ENCODE assay signal across 34 cellular contexts in the genomic region with DNA sequence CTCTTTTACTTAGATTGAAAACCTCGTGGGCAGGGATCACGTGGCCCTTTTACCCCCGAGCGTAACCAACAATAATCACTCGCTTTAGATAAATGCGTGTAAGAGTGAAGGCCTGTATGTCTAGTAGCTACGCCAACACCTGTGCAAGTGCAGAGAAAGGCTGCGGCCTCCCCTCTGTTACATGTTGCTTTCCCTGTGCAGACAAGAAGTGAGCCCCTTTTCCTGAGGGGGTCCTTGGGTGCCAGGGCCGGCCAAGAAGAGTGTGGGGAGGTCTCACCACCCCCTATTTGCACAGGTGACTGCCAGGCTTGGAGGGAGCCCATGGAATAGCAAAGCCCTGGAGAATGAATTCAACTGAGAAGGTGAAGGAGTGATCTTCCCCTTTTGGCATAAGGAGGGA. TPM values are rescaled to one million over a fixed set of nuclear protein-coding genes. Genes with fewer than 3 reads are reported as not detected.
"Had no signal": no experiment of that assay in that cellular context is flagged by ENCODE, and none has a peak within 500 bp of the region (broad histone marks: within the 10 kb centered on the region; RNA-seq: fewer than 3 reads in every experiment).

No MANE protein-coding gene starts in this region.

- H3K4me1 Mint-ChIP-seq: naive thymus-derived CD4-positive, alpha-beta T cell; neural crest cell had no signal

- H3K4me1 ChIP-seq: parathyroid adenoma, prostate gland had no signal

- H3K4me3 ChIP-seq: dorsolateral prefrontal cortex, gastrocnemius medialis, hepatocyte, left lung, prostate gland, right atrium auricular region, sigmoid colon, testis, tibial artery had no signal

- H3K4me2 ChIP-seq: hepatocyte had no signal

- ATAC-seq: esophagus mucosa; gastrocnemius medialis; left cardiac atrium; left lung; naive thymus-derived CD4-positive, alpha-beta T cell; stimulated activated memory B cell treated with anti-CD40 and anti-IgM and Interleukin-4, amounts not matched to agents 10 μg/mL and 1 μg/mL and 100 μg/mL, for 72 hours; stimulated activated naive CD8-positive, alpha-beta T cell treated with anti-CD3 and anti-CD28 coated beads, Interleukin-15, Interleukin-2, amounts not matched to agents 100 U/mL and 50 U/mL, for 24 hours had no signal

- DNase-seq: effector CD4-positive, alpha-beta T cell; foreskin fibroblast; gastrocnemius medialis; head of caudate nucleus; left cardiac atrium; left lung; mesenchymal stem cell; midbrain; naive thymus-derived CD4-positive, alpha-beta T cell; sigmoid colon; stimulated activated CD4-positive, alpha-beta T cell treated with anti-CD3 and anti-CD28 coated beads, Interleukin-4, amount 100 ng/mL, for 4 hours; stimulated activated naive CD8-positive, alpha-beta T cell treated with anti-CD3 and anti-CD28 coated beads, Interleukin-15, Interleukin-2, amounts not matched to agents 100 U/mL and 50 U/mL, for 24 hours; substantia nigra; testis had no signal

- H3K9me3 ChIP-seq: gastrocnemius medialis, left lung, neutrophil, prostate gland, right atrium auricular region, sigmoid colon, testis, tibial artery had no signal

- H3K27ac ChIP-seq: dorsolateral prefrontal cortex, epithelial cell of prostate, gastrocnemius medialis, hepatocyte, left lung, neutrophil, parathyroid adenoma, prostate gland, right atrium auricular region, sigmoid colon, testis, tibial artery had no signal

- H3K27ac Mint-ChIP-seq: naive thymus-derived CD4-positive, alpha-beta T cell; stimulated activated memory B cell treated with anti-CD40 and anti-IgM and Interleukin-4, amounts not matched to agents 10 μg/mL and 1 μg/mL and 100 μg/mL, for 72 hours; type B pancreatic cell had no signal

- FAIRE-seq: colon, urothelium cell line had no signal

- H2AFZ ChIP-seq: hepatocyte, parathyroid adenoma had no signal

- H3K4me3 Mint-ChIP-seq: naive thymus-derived CD4-positive, alpha-beta T cell; neural crest cell; stimulated activated memory B cell treated with anti-CD40 and anti-IgM and Interleukin-4, amounts not matched to agents 10 μg/mL and 1 μg/mL and 100 μg/mL, for 72 hours; type B pancreatic cell had no signal

- H3K9ac ChIP-seq: parathyroid adenoma had no signal

- H3K9me3 Mint-ChIP-seq: neural crest cell; stimulated activated memory B cell treated with anti-CD40 and anti-IgM and Interleukin-4, amounts not matched to agents 10 μg/mL and 1 μg/mL and 100 μg/mL, for 72 hours; type B pancreatic cell had no signal

- H3K36me3 Mint-ChIP-seq: naive thymus-derived CD4-positive, alpha-beta T cell; stimulated activated memory B cell treated with anti-CD40 and anti-IgM and Interleukin-4, amounts not matched to agents 10 μg/mL and 1 μg/mL and 100 μg/mL, for 72 hours; type B pancreatic cell had no signal

- H3K27me3 ChIP-seq: dorsolateral prefrontal cortex, gastrocnemius medialis, hepatocyte, neutrophil, right atrium auricular region, testis had no signal

- H3K79me2 ChIP-seq: hepatocyte, parathyroid adenoma had no signal

- H3K36me3 ChIP-seq: gastrocnemius medialis, left lung, neutrophil, prostate gland, right atrium auricular region, sigmoid colon, tibial artery had no signal

RNA-seq across cellular contexts. Expression of a gene that starts 35.6 kb away (rescaled TPM):
- total RNA-seq: esophagus mucosa; glomerular endothelial cell; hepatocyte; kidney epithelial cell; left cardiac atrium; left lung; lower leg skin; lung microvascular endothelial cell; mucosa of gallbladder; naive thymus-derived CD4-positive, alpha-beta T cell; omental fat pad; prostate gland; right atrium auricular region; sigmoid colon had no signal
- polyA plus RNA-seq: hepatocyte; naive thymus-derived CD4-positive, alpha-beta T cell; sigmoid colon had no signal
